ENCODE assay signal across 8 cellular contexts in genomic region chr17:80832266-80832676, GRCh38.
DNase-seq lines count a peak whose midpoint lies in the region; ATAC-seq and TF ChIP-seq lines count a peak whose summit lies in the region.

No MANE protein-coding gene starts in this region.

- H3K27me3 ChIP-seq in AG04450 (ENCODE audit: control insufficient read depth, insufficient read depth, low read length), result no peaks in the 10 kb centered on the region
- H3K27me3 ChIP-seq in SK-N-SH (ENCODE audit: insufficient read depth), result no peaks in the 10 kb centered on the region
- H3K27me3 ChIP-seq in esophagus muscularis mucosa, result no peaks in the 10 kb centered on the region

- peak overlapping the region; percentile 81 to 97 (median 94) for H3K4me3 Mint-ChIP-seq in naive B cell

- H3F3A ChIP-seq in SK-N-SH (replicated peaks; ENCODE audit: insufficient read depth), result peaks cover 17% of the 10 kb centered on the region

- H3K36me3 ChIP-seq in SK-N-SH (replicated peaks in 1 of 2; ENCODE audit: control insufficient read depth in 1 of 2, insufficient read depth in 2 of 2, low read length in 1 of 2), result peaks cover 3 to 4% of the 10 kb centered on the region in 2 experiments
- peaks cover 0 to 12% (median 5%) of the 10 kb centered on the region in 4 donors for H3K36me3 ChIP-seq in esophagus muscularis mucosa

- H3K79me2 ChIP-seq in SK-N-SH (ENCODE audit: insufficient read depth), result no peaks in the 10 kb centered on the region

- H3K27ac Mint-ChIP-seq in naive B cell, result peak overlapping the region; percentile 91 to 99 (median 98)

- H3K9me3 ChIP-seq in AG04450 (ENCODE audit: control insufficient read depth, insufficient read depth, low read length), result peaks cover 10% of the 10 kb centered on the region; the same call in 1 of the 2 replicates
- H3K9me3 ChIP-seq in SK-N-SH, result no peaks in the 10 kb centered on the region
- H3K9me3 ChIP-seq in esophagus muscularis mucosa, result no peaks in the 10 kb centered on the region

- intact Hi-C loops in esophagus muscularis mucosa (cut with DNase I), result loop anchor here (10.0 kb wide), 1 partner anchor 57 kb away; no protein-coding TSS in a partner anchor

- TF ChIP-seq EP300 in SK-N-SH (IDR thresholded peaks at IDR 0.05; ENCODE audit: borderline replicate concordance in 1 of 2, low read depth in 1 of 2, low read length in 1 of 2) (no peak), esophagus muscularis mucosa (IDR thresholded peaks at IDR 0.05) (no peak)

- peaks cover 5 to 31% (median 31%) of the 10 kb centered on the region in 3 donors for H3K4me1 Mint-ChIP-seq in naive B cell

- DNase-seq in AG04450 (ENCODE audit: low read depth, low spot score) (peak; percentile 36), SK-N-SH (peak; percentile 89), esophagus muscularis mucosa (ENCODE audit: extremely low spot score) (no peak), naive B cell (no peak), NCI-H526 treated with DMSO at 0.1 percent for 48 hours (lab: John Stamatoyannopoulos, UW) (no peak)

- H3K4me2 ChIP-seq in SK-N-SH, result peak overlapping the region; percentile 77

- H3K9me2 ChIP-seq in SK-N-SH, result no peaks in the 10 kb centered on the region

- no peak for TF ChIP-seq POLR2A in esophagus muscularis mucosa (IDR thresholded peaks at IDR 0.05; ENCODE audit: low read depth)

- H3K4me3 ChIP-seq in AG04450 (ENCODE audit: low read depth, low read length) (peak overlapping the region; percentile 59), GM12875 (ENCODE audit: low read depth, low read length) (peak overlapping the region; percentile 49), SK-N-SH (ENCODE audit: low read depth in 2 of 2, low read length in 1 of 2) (peak overlapping the region; percentile 48 to 54; a peak in 2 of 4 replicates), esophagus muscularis mucosa (peak overlapping the region; percentile 53 to 67 (median 58))

- no peaks in the 10 kb centered on the region for H3K27me3 Mint-ChIP-seq in naive B cell

- WGBS in SK-N-SH (ENCODE audit: low lambda C conversion rate), result 74% methylated on average over 8 of the region's 12 CpGs
- 19% methylated on average over 5 of the region's 12 CpGs for WGBS in esophagus muscularis mucosa

- H3K4me1 ChIP-seq in SK-N-SH (ENCODE audit: control insufficient read depth in 1 of 2, insufficient read depth in 2 of 2, low read depth in 1 of 2, low read length in 1 of 2) (peaks cover 28 to 54% of the 10 kb centered on the region in 2 experiments), esophagus muscularis mucosa (peaks cover 16 to 33% (median 26%) of the 10 kb centered on the region in 4 donors)

- peak overlapping the region; percentile 98 for H3K27ac ChIP-seq in AG04450 (ENCODE audit: low read depth, low read length)
- peak overlapping the region; percentile 93 to 97 for H3K27ac ChIP-seq in SK-N-SH (ENCODE audit: low read depth in 2 of 2, low read length in 1 of 2)
- H3K27ac ChIP-seq in esophagus muscularis mucosa (replicated peaks in 1 of 4), result peak overlapping the region; percentile 84 to 94 (median 86)

- TF ChIP-seq CTCF in AG04450 (IDR thresholded peaks at IDR 0.05; ENCODE audit: low read depth, low read length), result no peak
- no peak for TF ChIP-seq CTCF in GM12875 (IDR thresholded peaks at IDR 0.05; ENCODE audit: borderline replicate concordance, insufficient read depth, low read depth, low read length)
- TF ChIP-seq CTCF in SK-N-SH (IDR thresholded peaks at IDR 0.05), result no peak
- TF ChIP-seq CTCF in esophagus muscularis mucosa (IDR thresholded peaks at IDR 0.05), result no peak

- no peak for ATAC-seq in naive B cell (ENCODE audit: low read depth in 2 of 2)
- no peak for ATAC-seq in GM21528 (IDR thresholded peaks at IDR 0.05; ENCODE audit: low FRiP score, unreplicated experiment)
- ATAC-seq in HG03565 (IDR thresholded peaks at IDR 0.05; ENCODE audit: unreplicated experiment), result no peak

- H3K36me3 Mint-ChIP-seq in naive B cell, result no peaks in the 10 kb centered on the region

- CTCF ChIA-PET in AG04450 (lab: Charles Lee), result interaction anchor here (0.9 kb wide), 1 partner anchor 405 kb away, joined by 4 read pairs; no protein-coding TSS in a partner anchor
- CTCF ChIA-PET in SK-N-SH (lab: Yijun Ruan, JAX), result interaction anchor here (1.5 to 2.4 kb wide), 3 partner anchors 12 to 257 kb away, joined by 3 to 20 read pairs (median 8); no protein-coding TSS in a partner anchor

- POLR2A ChIA-PET in AG04450 (lab: Yijun Ruan, JAX) (interaction anchor here (1.2 to 1.6 kb wide), 2 partner anchors 24 to 185 kb away, joined by 3 to 4 read pairs; no protein-coding TSS in a partner anchor), SK-N-SH (lab: Yijun Ruan, JAX) (interaction anchor here (1.4 to 2.1 kb wide), 4 partner anchors 12 to 54 kb away, joined by 3 to 9 read pairs (median 6); no protein-coding TSS in a partner anchor)

- peak overlapping the region; percentile 72 for H3K9ac ChIP-seq in SK-N-SH

- TF ChIP-seq RAD21 in SK-N-SH (IDR thresholded peaks at IDR 0.05; ENCODE audit: low read length), result no peak

- peak overlapping the region; percentile 78 for H2AFZ ChIP-seq in SK-N-SH (ENCODE audit: low read depth)

- no peaks in the 10 kb centered on the region for H3K9me3 Mint-ChIP-seq in naive B cell

- H4K20me1 ChIP-seq in SK-N-SH (ENCODE audit: insufficient read depth), result no peaks in the 10 kb centered on the region

TF ChIP-seq in SK-N-SH, 30 proteins besides CTCF, POLR2A, EP300 and RAD21:
- TF ChIP-seq IRF3 (IDR thresholded peaks at IDR 0.05; ENCODE audit: low read depth, low read length) (no peak), JUND (IDR thresholded peaks at IDR 0.05) (no peak), FOXJ3 (CRISPR knock-in tag; IDR thresholded peaks at IDR 0.05) (no peak), GATA2 (CRISPR knock-in tag; IDR thresholded peaks at IDR 0.05) (no peak), SMC3 (IDR thresholded peaks at IDR 0.05; ENCODE audit: low read depth, low read length) (0 out of 2 replicates have a peak, but pooled peaks have one; percentile 2), PBX3 (IDR thresholded peaks at IDR 0.05) (peak; percentile 97), FOSL2 (IDR thresholded peaks at IDR 0.05; ENCODE audit: borderline replicate concordance, low read depth) (no peak)

Comparison
In these comparisons a context has a peak if more than half of its experiments do, and no peak if none do; other contexts are left out.
1. DNase-seq: peak in AG04450 (single experiment) and SK-N-SH (single experiment); none in esophagus muscularis mucosa (single experiment), naive B cell (single experiment) and NCI-H526 treated with DMSO at 0.1 percent for 48 hours (single experiment).
2. Peak in every context shown above with its lines, with median percentiles within 50 percentile points of each other: H3K27ac ChIP-seq and H3K4me3 ChIP-seq.